ENCODE assay signal across 2 cellular contexts in genomic region chr7:27160546-27161213, GRCh38.
A peak's percentile ranks its signal among the peaks of the same experiment; 100 is the strongest.
TF ChIP-seq lines count a peak whose summit lies in the region.

No MANE protein-coding gene starts in this region.

TF ChIP-seq in HEK293, 187 proteins besides CTCF, POLR2A, EP300 and RAD21 (continued from another document and continues in another):
- TF ChIP-seq ZNF513 (tag by site-specific recombination; IDR thresholded peaks at IDR 0.05) (no peak), GLIS1 (tag by site-specific recombination; IDR thresholded peaks at IDR 0.05) (peak; percentile 20; the same call in 1 of the 2 replicates), ZNF561 (tag by site-specific recombination; IDR thresholded peaks at IDR 0.05; ENCODE audit: borderline replicate concordance) (no peak), ZNF266 (tag by site-specific recombination; IDR thresholded peaks at IDR 0.05; ENCODE audit: low read depth) (no peak), ZNF274 (IDR thresholded peaks at IDR 0.05; ENCODE audit: low read length) (no peak), ZNF274 (tag by site-specific recombination; IDR thresholded peaks at IDR 0.05; ENCODE audit: borderline replicate concordance) (no peak), EGR2 (tag by site-specific recombination; IDR thresholded peaks at IDR 0.05; ENCODE audit: low read depth) (no peak), ZBTB7A (tag by site-specific recombination; IDR thresholded peaks at IDR 0.05; ENCODE audit: low read depth) (0 out of 2 replicates have a peak, but pooled peaks have one; percentile 59), ZBTB8A (tag by site-specific recombination; IDR thresholded peaks at IDR 0.05) (peak; percentile 95), PRDM2 (tag by site-specific recombination; IDR thresholded peaks at IDR 0.05; ENCODE audit: borderline replicate concordance) (no peak), KLF16 (tag by site-specific recombination; IDR thresholded peaks at IDR 0.05) (0 out of 2 replicates have a peak, but pooled peaks have one; percentile 47), ZNF239 (tag by site-specific recombination; IDR thresholded peaks at IDR 0.05) (no peak), ZNF221 (tag by site-specific recombination; IDR thresholded peaks at IDR 0.05; ENCODE audit: borderline replicate concordance) (no peak), ZNF704 (tag by site-specific recombination; IDR thresholded peaks at IDR 0.05) (no peak), ZNF433 (tag by site-specific recombination; IDR thresholded peaks at IDR 0.05; ENCODE audit: low read depth) (no peak), ZNF19 (tag by site-specific recombination; IDR thresholded peaks at IDR 0.05; ENCODE audit: low read depth) (no peak)

TF ChIP-seq in GM12878, 131 proteins besides CTCF, POLR2A, EP300 and RAD21 (continued from another document and continues in another):
- no peak for TF ChIP-seq MAX (IDR thresholded peaks at IDR 0.05; ENCODE audit: low read depth, low read length)
- TF ChIP-seq USF1 (IDR thresholded peaks at IDR 0.05; ENCODE audit: borderline replicate concordance, extremely low read length, insufficient read depth, low read depth, low read length), result no peak
- TF ChIP-seq ZZZ3 (IDR thresholded peaks at IDR 0.05; ENCODE audit: control insufficient read depth, insufficient read length, low read depth), result no peak
- no peak for TF ChIP-seq FOS (IDR thresholded peaks at IDR 0.05; ENCODE audit: borderline replicate concordance, extremely low read depth, insufficient read length)
- no peak for TF ChIP-seq SIN3A (IDR thresholded peaks at IDR 0.05; ENCODE audit: low read depth, low read length)
- TF ChIP-seq BCL11A (IDR thresholded peaks at IDR 0.05; ENCODE audit: low read depth, low read length), result no peak
- TF ChIP-seq IRF5 (IDR thresholded peaks at IDR 0.05; ENCODE audit: borderline replicate concordance), result no peak
- TF ChIP-seq TCF7 (IDR thresholded peaks at IDR 0.05; ENCODE audit: borderline replicate concordance), result no peak
- TF ChIP-seq TCF12 (IDR thresholded peaks at IDR 0.05; ENCODE audit: low read depth, low read length), result 0 out of 2 replicates have a peak, but pooled peaks have one; percentile 14
- TF ChIP-seq CHD4 (IDR thresholded peaks at IDR 0.05), result no peak
- no peak for TF ChIP-seq ZSCAN29 (IDR thresholded peaks at IDR 0.05)
- no peak for TF ChIP-seq SP1 (IDR thresholded peaks at IDR 0.05; ENCODE audit: low read depth, low read length)
- no peak for TF ChIP-seq MEF2A (IDR thresholded peaks at IDR 0.05; ENCODE audit: insufficient read depth, low read depth, low read length)
- TF ChIP-seq POLR2AphosphoS5 (IDR thresholded peaks at IDR 0.05; ENCODE audit: low read length), result no peak
- no peak for TF ChIP-seq TCF3 (IDR thresholded peaks at IDR 0.05; ENCODE audit: borderline replicate concordance, insufficient read depth, low read depth, low read length)
- no peak for TF ChIP-seq NRF1 (conservative IDR thresholded peaks at IDR 0.05; ENCODE audit: low read depth, low read length)
- TF ChIP-seq BHLHE40 (IDR thresholded peaks at IDR 0.05; ENCODE audit: borderline replicate concordance in 1 of 2, low read depth in 2 of 2, low read length in 1 of 2), result peak; percentile 28 to 45; a peak in 3 of 4 replicates
- TF ChIP-seq POLR2AphosphoS2 (IDR thresholded peaks at IDR 0.05; ENCODE audit: low read depth, low read length), result no peak
- no peak for TF ChIP-seq SMAD1 (IDR thresholded peaks at IDR 0.05; ENCODE audit: low read depth, partially characterized antibody)
- no peak for TF ChIP-seq SUZ12 (IDR thresholded peaks at IDR 0.05; ENCODE audit: unreplicated experiment)
- no peak for TF ChIP-seq ZNF24 (IDR thresholded peaks at IDR 0.05)
- TF ChIP-seq REST (IDR thresholded peaks at IDR 0.05; ENCODE audit: low read depth, low read length), result no peak
- TF ChIP-seq STAT1 (conservative IDR thresholded peaks at IDR 0.05), result no peak
- peak; percentile 44; the same call in 1 of the 2 replicates for TF ChIP-seq DPF2 (IDR thresholded peaks at IDR 0.05)
- peak; percentile 46 for TF ChIP-seq KLF5 (IDR thresholded peaks at IDR 0.05; ENCODE audit: partially characterized antibody)
- TF ChIP-seq EGR1 (IDR thresholded peaks at IDR 0.05; ENCODE audit: borderline replicate concordance in 1 of 2, low read depth in 2 of 2, low read length in 2 of 2), result peak in 1 of 2 experiments; percentile 43; a peak in 1 of 3 replicates
- TF ChIP-seq ZNF207 (IDR thresholded peaks at IDR 0.05; ENCODE audit: borderline replicate concordance), result 0 out of 2 replicates have a peak, but pooled peaks have one; percentile 26
- TF ChIP-seq SREBF2 (IDR thresholded peaks at IDR 0.05; ENCODE audit: low read length), result no peak
- peak; percentile 37; the same call in 1 of the 2 replicates for TF ChIP-seq NR2C1 (IDR thresholded peaks at IDR 0.05)
- TF ChIP-seq SMARCA5 (IDR thresholded peaks at IDR 0.05), result peak; percentile 78; the same call in 1 of the 2 replicates
- no peak for TF ChIP-seq SIX5 (IDR thresholded peaks at IDR 0.05; ENCODE audit: low read depth, low read length, severe bottlenecking)
- TF ChIP-seq ZNF217 (IDR thresholded peaks at IDR 0.05), result no peak
- TF ChIP-seq MXI1 (IDR thresholded peaks at IDR 0.05; ENCODE audit: low read depth, low read length), result peak; percentile 43; the same call in 1 of the 2 replicates
- TF ChIP-seq TBL1XR1 (IDR thresholded peaks at IDR 0.05; ENCODE audit: low read depth, low read length), result no peak
- no peak for TF ChIP-seq TARDBP (IDR thresholded peaks at IDR 0.05; ENCODE audit: borderline replicate concordance)
- TF ChIP-seq ATF7 (IDR thresholded peaks at IDR 0.05; ENCODE audit: low read depth), result no peak
- peak; percentile 40; the same call in 1 of the 3 replicates for TF ChIP-seq POU2F2 (IDR thresholded peaks at IDR 0.05; ENCODE audit: borderline replicate concordance, low read depth, low read length)
- TF ChIP-seq RCOR1 (conservative IDR thresholded peaks at IDR 0.05; ENCODE audit: low read depth, low read length), result no peak
- no peak for TF ChIP-seq SRF (IDR thresholded peaks at IDR 0.05; ENCODE audit: low read depth in 2 of 2, low read length in 2 of 2)
- no peak for TF ChIP-seq RBBP5 (conservative IDR thresholded peaks at IDR 0.05)
- TF ChIP-seq BACH1 (IDR thresholded peaks at IDR 0.05; ENCODE audit: borderline replicate concordance), result no peak
- TF ChIP-seq CEBPZ (IDR thresholded peaks at IDR 0.05; ENCODE audit: low read depth, low read length), result no peak
- no peak for TF ChIP-seq BCL3 (IDR thresholded peaks at IDR 0.05; ENCODE audit: borderline replicate concordance, insufficient read depth, low read depth, low read length, poor library complexity, severe bottlenecking)
- TF ChIP-seq KAT2A (conservative IDR thresholded peaks at IDR 0.05; ENCODE audit: control insufficient read depth, low read depth, low read length), result no peak
- TF ChIP-seq HSF1 (IDR thresholded peaks at IDR 0.05; ENCODE audit: low read depth, low read length), result no peak
